2 cellular contexts compared by ENCODE assay signal in the genomic region with DNA sequence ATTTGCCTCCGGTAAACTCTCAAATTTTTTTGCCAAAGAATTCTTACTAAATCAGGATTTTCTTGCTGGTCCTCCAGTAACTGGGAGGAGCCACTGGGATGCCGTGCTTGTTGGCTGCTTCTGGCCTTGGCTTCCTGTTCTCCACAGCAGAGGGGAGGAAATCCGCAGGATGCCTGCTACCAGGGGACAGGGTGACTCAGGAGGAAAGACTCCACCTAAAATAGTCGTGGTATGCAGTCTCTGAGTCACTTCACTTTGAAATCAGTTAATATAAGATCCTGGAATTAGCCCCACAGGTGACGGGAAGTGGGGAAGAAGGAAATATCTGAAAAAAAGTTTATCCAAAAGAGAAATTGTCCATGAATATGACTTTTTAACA.
TF ChIP-seq lines count a peak whose summit lies in the region.

No MANE protein-coding gene starts in this region.

TF ChIP-seq in GM23338, 12 proteins besides CTCF, POLR2A, EP300 and RAD21:
- TF ChIP-seq, protein P1, sequence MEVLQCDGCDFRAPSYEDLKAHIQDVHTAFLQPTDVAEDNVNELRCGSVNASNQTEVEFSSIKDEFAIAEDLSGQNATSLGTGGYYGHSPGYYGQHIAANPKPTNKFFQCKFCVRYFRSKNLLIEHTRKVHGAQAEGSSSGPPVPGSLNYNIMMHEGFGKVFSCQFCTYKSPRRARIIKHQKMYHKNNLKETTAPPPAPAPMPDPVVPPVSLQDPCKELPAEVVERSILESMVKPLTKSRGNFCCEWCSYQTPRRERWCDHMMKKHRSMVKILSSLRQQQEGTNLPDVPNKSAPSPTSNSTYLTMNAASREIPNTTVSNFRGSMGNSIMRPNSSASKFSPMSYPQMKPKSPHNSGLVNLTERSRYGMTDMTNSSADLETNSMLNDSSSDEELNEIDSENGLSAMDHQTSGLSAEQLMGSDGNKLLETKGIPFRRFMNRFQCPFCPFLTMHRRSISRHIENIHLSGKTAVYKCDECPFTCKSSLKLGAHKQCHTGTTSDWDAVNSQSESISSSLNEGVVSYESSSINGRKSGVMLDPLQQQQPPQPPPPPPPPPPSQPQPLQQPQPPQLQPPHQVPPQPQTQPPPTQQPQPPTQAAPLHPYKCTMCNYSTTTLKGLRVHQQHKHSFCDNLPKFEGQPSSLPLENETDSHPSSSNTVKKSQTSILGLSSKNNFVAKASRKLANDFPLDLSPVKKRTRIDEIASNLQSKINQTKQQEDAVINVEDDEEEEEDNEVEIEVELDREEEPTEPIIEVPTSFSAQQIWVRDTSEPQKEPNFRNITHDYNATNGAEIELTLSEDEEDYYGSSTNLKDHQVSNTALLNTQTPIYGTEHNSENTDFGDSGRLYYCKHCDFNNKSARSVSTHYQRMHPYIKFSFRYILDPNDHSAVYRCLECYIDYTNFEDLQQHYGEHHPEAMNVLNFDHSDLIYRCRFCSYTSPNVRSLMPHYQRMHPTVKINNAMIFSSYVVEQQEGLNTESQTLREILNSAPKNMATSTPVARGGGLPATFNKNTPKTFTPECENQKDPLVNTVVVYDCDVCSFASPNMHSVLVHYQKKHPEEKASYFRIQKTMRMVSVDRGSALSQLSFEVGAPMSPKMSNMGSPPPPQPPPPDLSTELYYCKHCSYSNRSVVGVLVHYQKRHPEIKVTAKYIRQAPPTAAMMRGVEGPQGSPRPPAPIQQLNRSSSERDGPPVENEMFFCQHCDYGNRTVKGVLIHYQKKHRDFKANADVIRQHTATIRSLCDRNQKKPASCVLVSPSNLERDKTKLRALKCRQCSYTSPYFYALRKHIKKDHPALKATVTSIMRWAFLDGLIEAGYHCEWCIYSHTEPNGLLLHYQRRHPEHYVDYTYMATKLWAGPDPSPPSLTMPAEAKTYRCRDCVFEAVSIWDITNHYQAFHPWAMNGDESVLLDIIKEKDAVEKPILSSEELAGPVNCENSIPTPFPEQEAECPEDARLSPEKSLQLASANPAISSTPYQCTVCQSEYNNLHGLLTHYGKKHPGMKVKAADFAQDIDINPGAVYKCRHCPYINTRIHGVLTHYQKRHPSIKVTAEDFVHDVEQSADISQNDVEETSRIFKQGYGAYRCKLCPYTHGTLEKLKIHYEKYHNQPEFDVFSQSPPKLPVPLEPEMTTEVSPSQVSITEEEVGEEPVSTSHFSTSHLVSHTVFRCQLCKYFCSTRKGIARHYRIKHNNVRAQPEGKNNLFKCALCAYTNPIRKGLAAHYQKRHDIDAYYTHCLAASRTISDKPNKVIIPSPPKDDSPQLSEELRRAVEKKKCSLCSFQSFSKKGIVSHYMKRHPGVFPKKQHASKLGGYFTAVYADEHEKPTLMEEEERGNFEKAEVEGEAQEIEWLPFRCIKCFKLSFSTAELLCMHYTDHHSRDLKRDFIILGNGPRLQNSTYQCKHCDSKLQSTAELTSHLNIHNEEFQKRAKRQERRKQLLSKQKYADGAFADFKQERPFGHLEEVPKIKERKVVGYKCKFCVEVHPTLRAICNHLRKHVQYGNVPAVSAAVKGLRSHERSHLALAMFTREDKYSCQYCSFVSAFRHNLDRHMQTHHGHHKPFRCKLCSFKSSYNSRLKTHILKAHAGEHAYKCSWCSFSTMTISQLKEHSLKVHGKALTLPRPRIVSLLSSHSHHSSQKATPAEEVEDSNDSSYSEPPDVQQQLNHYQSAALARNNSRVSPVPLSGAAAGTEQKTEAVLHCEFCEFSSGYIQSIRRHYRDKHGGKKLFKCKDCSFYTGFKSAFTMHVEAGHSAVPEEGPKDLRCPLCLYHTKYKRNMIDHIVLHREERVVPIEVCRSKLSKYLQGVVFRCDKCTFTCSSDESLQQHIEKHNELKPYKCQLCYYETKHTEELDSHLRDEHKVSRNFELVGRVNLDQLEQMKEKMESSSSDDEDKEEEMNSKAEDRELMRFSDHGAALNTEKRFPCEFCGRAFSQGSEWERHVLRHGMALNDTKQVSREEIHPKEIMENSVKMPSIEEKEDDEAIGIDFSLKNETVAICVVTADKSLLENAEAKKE (CRISPR knock-in tag; IDR thresholded peaks at IDR 0.05): peak; percentile 31; the same call in 1 of the 2 replicates
- TF ChIP-seq ZNF114 (CRISPR knock-in tag; IDR thresholded peaks at IDR 0.05): no peak
TF ChIP-seq in GM23338: peak in this region for 1.

TF ChIP-seq in PFSK-1, 5 proteins besides CTCF, POLR2A, EP300 and RAD21 (continued from another document):
- TF ChIP-seq, protein P2, sequence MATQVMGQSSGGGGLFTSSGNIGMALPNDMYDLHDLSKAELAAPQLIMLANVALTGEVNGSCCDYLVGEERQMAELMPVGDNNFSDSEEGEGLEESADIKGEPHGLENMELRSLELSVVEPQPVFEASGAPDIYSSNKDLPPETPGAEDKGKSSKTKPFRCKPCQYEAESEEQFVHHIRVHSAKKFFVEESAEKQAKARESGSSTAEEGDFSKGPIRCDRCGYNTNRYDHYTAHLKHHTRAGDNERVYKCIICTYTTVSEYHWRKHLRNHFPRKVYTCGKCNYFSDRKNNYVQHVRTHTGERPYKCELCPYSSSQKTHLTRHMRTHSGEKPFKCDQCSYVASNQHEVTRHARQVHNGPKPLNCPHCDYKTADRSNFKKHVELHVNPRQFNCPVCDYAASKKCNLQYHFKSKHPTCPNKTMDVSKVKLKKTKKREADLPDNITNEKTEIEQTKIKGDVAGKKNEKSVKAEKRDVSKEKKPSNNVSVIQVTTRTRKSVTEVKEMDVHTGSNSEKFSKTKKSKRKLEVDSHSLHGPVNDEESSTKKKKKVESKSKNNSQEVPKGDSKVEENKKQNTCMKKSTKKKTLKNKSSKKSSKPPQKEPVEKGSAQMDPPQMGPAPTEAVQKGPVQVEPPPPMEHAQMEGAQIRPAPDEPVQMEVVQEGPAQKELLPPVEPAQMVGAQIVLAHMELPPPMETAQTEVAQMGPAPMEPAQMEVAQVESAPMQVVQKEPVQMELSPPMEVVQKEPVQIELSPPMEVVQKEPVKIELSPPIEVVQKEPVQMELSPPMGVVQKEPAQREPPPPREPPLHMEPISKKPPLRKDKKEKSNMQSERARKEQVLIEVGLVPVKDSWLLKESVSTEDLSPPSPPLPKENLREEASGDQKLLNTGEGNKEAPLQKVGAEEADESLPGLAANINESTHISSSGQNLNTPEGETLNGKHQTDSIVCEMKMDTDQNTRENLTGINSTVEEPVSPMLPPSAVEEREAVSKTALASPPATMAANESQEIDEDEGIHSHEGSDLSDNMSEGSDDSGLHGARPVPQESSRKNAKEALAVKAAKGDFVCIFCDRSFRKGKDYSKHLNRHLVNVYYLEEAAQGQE (IDR thresholded peaks at IDR 0.05; ENCODE audit: insufficient read depth in 1 of 2, low read depth in 2 of 2, low read length in 2 of 2): peak in 1 of 2 experiments; percentile 32; a peak in 1 of 4 replicates
- peak; percentile 68 for TF ChIP-seq FOXP2 (optimal IDR thresholded peaks at IDR 0.05; ENCODE audit: borderline replicate concordance, extremely low read depth, extremely low read length, insufficient read depth)
